In genomic region chr1:21839337-21840037, GRCh38 we compare ENCODE assay signal across 27 cellular contexts. TPM values are rescaled to one million over a fixed set of nuclear protein-coding genes. Genes with fewer than 3 reads are reported as not detected.
"Had no signal": no experiment of that assay in that cellular context is flagged by ENCODE, and none has a peak within 500 bp of the region (broad histone marks: within the 10 kb centered on the region; RNA-seq: fewer than 3 reads in every experiment).

No MANE protein-coding gene starts in this region.

- ATAC-seq: naive thymus-derived CD8-positive, alpha-beta T cell; pancreas; sciatic nerve; stimulated activated naive CD8-positive, alpha-beta T cell treated with anti-CD3 and anti-CD28 coated beads, Interleukin-15, amount 100 ng/mL, for 72 hours had no signal

- DNase-seq: dermis blood vessel endothelial cell; effector memory CD4-positive, alpha-beta T cell; hypothalamus; immature natural killer cell; islet precursor cell; kidney glomerular epithelial cell; mesendoderm; naive thymus-derived CD8-positive, alpha-beta T cell; nephron progenitor cell; occipital lobe; stimulated activated CD4-positive, alpha-beta T cell treated with anti-CD3 and anti-CD28 coated beads, Interleukin-12 subunit alpha, Interleukin-12 subunit beta, amount 100 ng/mL, for 4 hours; stimulated activated CD4-positive, alpha-beta T cell treated with anti-CD3 and anti-CD28 coated beads, Interleukin-1b, Interleukin-23, amount 100 ng/mL, for 48 hours; stimulated activated CD4-positive, alpha-beta T cell treated with anti-CD3 and anti-CD28 coated beads, Interleukin-4, amount 100 ng/mL, for 1 hour; stimulated activated CD8-positive, alpha-beta memory T cell treated with anti-CD3 and anti-CD28 coated beads, Interleukin-4, amount 100 ng/mL, for 48 hours; stimulated activated naive CD4-positive, alpha-beta T cell; stimulated activated naive CD8-positive, alpha-beta T cell treated with anti-CD3 and anti-CD28 coated beads, Interleukin-15, amount 100 ng/mL, for 72 hours; transverse colon had no signal

- H3K4me3 ChIP-seq: coronary artery, pancreas, smooth muscle cell, suprapubic skin, transverse colon had no signal

- H3K4me1 ChIP-seq: pancreas, transverse colon had no signal

- H3K27ac Mint-ChIP-seq: immature natural killer cell; naive thymus-derived CD8-positive, alpha-beta T cell had no signal

- H3K4me3 Mint-ChIP-seq: central memory CD8-positive, alpha-beta T cell; immature natural killer cell; naive thymus-derived CD8-positive, alpha-beta T cell; nephron progenitor cell; stimulated activated naive CD8-positive, alpha-beta T cell treated with anti-CD3 and anti-CD28 coated beads, Interleukin-15, amount 100 ng/mL, for 72 hours had no signal

- H3K27me3 Mint-ChIP-seq: central memory CD8-positive, alpha-beta T cell; naive thymus-derived CD8-positive, alpha-beta T cell; stimulated activated naive CD8-positive, alpha-beta T cell treated with anti-CD3 and anti-CD28 coated beads, Interleukin-15, amount 100 ng/mL, for 72 hours had no signal

- H3K27ac ChIP-seq: coronary artery, pancreas, suprapubic skin, transverse colon had no signal

- FAIRE-seq: frontal cortex, pancreas had no signal

- H3K27me3 ChIP-seq: pancreas, suprapubic skin, transverse colon had no signal

- H3K9me3 ChIP-seq: pancreas, suprapubic skin, transverse colon had no signal

- H3K4me2 ChIP-seq: smooth muscle cell had no signal

- H3K4me1 Mint-ChIP-seq: central memory CD8-positive, alpha-beta T cell; immature natural killer cell; naive thymus-derived CD8-positive, alpha-beta T cell; nephron progenitor cell; stimulated activated naive CD8-positive, alpha-beta T cell treated with anti-CD3 and anti-CD28 coated beads, Interleukin-15, amount 100 ng/mL, for 72 hours had no signal

RNA-seq across cellular contexts. Expression of gene LDLRAD2, which starts 27.4 kb away (rescaled TPM):
- total RNA-seq: fibroblast of villous mesenchyme; frontal cortex; lung microvascular endothelial cell; myocyte; naive thymus-derived CD8-positive, alpha-beta T cell; occipital lobe had no signal
- polyA plus RNA-seq: naive thymus-derived CD8-positive, alpha-beta T cell had no signal
